1 cellular context compared by ENCODE assay signal in genomic region chr7:66651026-66651425, GRCh38.
TF ChIP-seq lines count a peak whose summit lies in the region.

No MANE protein-coding gene starts in this region.

TF ChIP-seq in K562, 482 proteins besides CTCF, POLR2A, EP300 and RAD21:
- TF ChIP-seq CEBPB (tag; IDR thresholded peaks at IDR 0.05) = peak; percentile 62; the same call in 1 of the 2 replicates
